20 cellular contexts compared by ENCODE assay signal in the genomic region with DNA sequence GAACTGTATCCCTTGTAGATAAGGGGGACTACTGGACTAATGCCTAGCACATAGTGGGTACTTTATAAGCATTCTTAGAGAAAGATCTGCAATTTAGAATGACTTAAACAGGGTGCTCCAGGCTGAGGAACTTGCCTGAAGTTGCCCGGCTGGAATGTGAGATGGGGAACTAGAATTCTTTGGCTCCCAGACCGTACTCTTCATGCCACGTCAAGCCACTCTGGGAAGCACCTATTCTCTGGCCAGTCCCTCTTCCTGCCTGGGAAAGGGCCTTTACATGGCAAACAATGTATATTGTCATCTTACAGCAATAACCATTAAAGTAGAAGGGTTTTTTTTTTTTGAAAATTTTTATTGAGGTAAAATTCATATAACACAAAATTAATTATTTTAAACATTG.
"Had no signal": no experiment of that assay in that cellular context is flagged by ENCODE, and none has a peak within 500 bp of the region (broad histone marks: within the 10 kb centered on the region; RNA-seq: fewer than 3 reads in every experiment).

No MANE protein-coding gene starts in this region.

- H3K4me1 ChIP-seq: parathyroid adenoma had no signal

- H3K36me3 ChIP-seq: esophagus squamous epithelium, neural progenitor cell, sigmoid colon, stomach had no signal

- H3K27me3 ChIP-seq: dorsolateral prefrontal cortex, esophagus squamous epithelium, neural progenitor cell, sigmoid colon, stomach, tibial artery had no signal

- H3K4me3 ChIP-seq: dorsolateral prefrontal cortex, esophagus squamous epithelium, lung, neural progenitor cell, sigmoid colon, stomach, tibial artery had no signal

- H3K27ac ChIP-seq: dorsolateral prefrontal cortex, neural progenitor cell, parathyroid adenoma, stomach, tibial artery had no signal

- H3K9me3 ChIP-seq: esophagus squamous epithelium, sigmoid colon, stomach, tibial artery had no signal

- DNase-seq: dorsolateral prefrontal cortex; effector CD4-positive, alpha-beta T cell; esophagus squamous epithelium; hypothalamus; kidney; mesenchymal stem cell; midbrain; naive thymus-derived CD4-positive, alpha-beta T cell; right cardiac atrium; sigmoid colon; stimulated activated CD4-positive, alpha-beta T cell treated with anti-CD3 and anti-CD28 coated beads, Interleukin-2, amount 100 ng/mL, for 24 hours; stimulated activated CD4-positive, alpha-beta T cell treated with anti-CD3 and anti-CD28 coated beads, Interleukin-4, amount 100 ng/mL, for 24 hours; stimulated activated naive CD4-positive, alpha-beta T cell treated with Interleukin-2 at 50 U/mL for 16 hours; stomach; tibial artery had no signal

- ATAC-seq: left lobe of liver; naive thymus-derived CD4-positive, alpha-beta T cell; right cardiac atrium; stimulated activated effector memory CD8-positive, alpha-beta T cell treated with anti-CD3 and anti-CD28 coated beads, Interleukin-12 subunit alpha, Interleukin-12 subunit beta, amount 100 ng/mL, for 72 hours had no signal
